ENCODE assay signal across 25 cellular contexts in genomic region chr12:123757555-123757954, GRCh38. TPM values are rescaled to one million over a fixed set of nuclear protein-coding genes. Genes with fewer than 3 reads are reported as not detected.
A peak's percentile ranks its signal among the peaks of the same experiment; 100 is the strongest.
DNase-seq lines count a peak whose midpoint lies in the region; ATAC-seq, FAIRE-seq and TF ChIP-seq lines count a peak whose summit lies in the region.
"Had no signal": no experiment of that assay in that cellular context is flagged by ENCODE, and none has a peak within 500 bp of the region (broad histone marks: within the 10 kb centered on the region; RNA-seq: fewer than 3 reads in every experiment).

No MANE protein-coding gene starts in this region.

- peaks cover 0 to 9% of the 10 kb centered on the region in 2 donors for H3K4me1 ChIP-seq in uterus

- no peak overlapping the region for H3K4me3 Mint-ChIP-seq in activated T-cell treated with anti-CD3 and anti-CD28 coated beads, Interleukin-2, amount 50 U/mL, for 72 hours
- H3K4me3 Mint-ChIP-seq: activated naive CD4-positive, alpha-beta T cell treated with anti-CD3 and anti-CD28 coated beads for 36 hours; CD8-positive, alpha-beta memory T cell; IgD-negative memory B cell; memory B cell; nephron; stimulated activated effector memory CD8-positive, alpha-beta T cell treated with anti-CD3 and anti-CD28 coated beads, Interleukin-12 subunit alpha, Interleukin-12 subunit beta, amount 100 ng/mL, for 72 hours had no signal

- H3K27ac Mint-ChIP-seq in activated T-cell treated with anti-CD3 and anti-CD28 coated beads, Interleukin-2, amount 50 U/mL, for 72 hours, result peak overlapping the region; percentile 41
- H3K27ac Mint-ChIP-seq: activated naive CD4-positive, alpha-beta T cell treated with anti-CD3 and anti-CD28 coated beads for 36 hours; IgD-negative memory B cell; memory B cell; nephron; stimulated activated effector memory CD8-positive, alpha-beta T cell treated with anti-CD3 and anti-CD28 coated beads, Interleukin-12 subunit alpha, Interleukin-12 subunit beta, amount 100 ng/mL, for 72 hours had no signal

- H3K27me3 ChIP-seq in bronchial epithelial cell (ENCODE audit: control insufficient read depth, insufficient read depth, low read length), result no peaks in the 10 kb centered on the region
- H3K27me3 ChIP-seq in uterus, result peaks cover 0 to 2% of the 10 kb centered on the region in 2 donors

- FAIRE-seq in bronchial epithelial cell (lab: Jason Lieb, UNC), result no peak
- FAIRE-seq: GM18507, keratinocyte had no signal

- H3K4me1 Mint-ChIP-seq in activated T-cell treated with anti-CD3 and anti-CD28 coated beads, Interleukin-2, amount 50 U/mL, for 72 hours (ENCODE audit: low read depth), result peaks cover 1% of the 10 kb centered on the region
- H3K4me1 Mint-ChIP-seq: memory B cell; nephron; stimulated activated effector memory CD8-positive, alpha-beta T cell treated with anti-CD3 and anti-CD28 coated beads, Interleukin-12 subunit alpha, Interleukin-12 subunit beta, amount 100 ng/mL, for 72 hours had no signal

- ATAC-seq in activated T-cell treated with anti-CD3 and anti-CD28 coated beads, Interleukin-2, amount 50 U/mL, for 72 hours (replicated peaks in 1 of 2), result no peak
- ATAC-seq: stimulated activated effector memory CD8-positive, alpha-beta T cell treated with anti-CD3 and anti-CD28 coated beads, Interleukin-12 subunit alpha, Interleukin-12 subunit beta, amount 100 ng/mL, for 72 hours had no signal

- no peak for TF ChIP-seq POLR2A in uterus (IDR thresholded peaks at IDR 0.05)

- no peaks in the 10 kb centered on the region for H3K9me3 Mint-ChIP-seq in activated T-cell treated with anti-CD3 and anti-CD28 coated beads, Interleukin-2, amount 50 U/mL, for 72 hours
- H3K9me3 Mint-ChIP-seq: activated naive CD4-positive, alpha-beta T cell treated with anti-CD3 and anti-CD28 coated beads for 36 hours; CD8-positive, alpha-beta memory T cell; IgD-negative memory B cell; memory B cell; nephron; stimulated activated effector memory CD8-positive, alpha-beta T cell treated with anti-CD3 and anti-CD28 coated beads, Interleukin-12 subunit alpha, Interleukin-12 subunit beta, amount 100 ng/mL, for 72 hours had no signal

- no peak for DNase-seq in activated T-cell treated with anti-CD3 and anti-CD28 coated beads, Interleukin-2, amount 50 U/mL, for 72 hours
- DNase-seq in activated T-cell treated with anti-CD3 and anti-CD28 coated beads, Interleukin-2, amount 50 U/mL, for 48 hours, result no peak
- DNase-seq in bronchial epithelial cell (ENCODE audit: low read depth) (peak; percentile 43), hepatic stellate cell (ENCODE audit: low spot score) (peak; percentile 44), uterus (peak; percentile 29 to 36), NCI-H1092 treated with DMSO at 0.1 percent for 48 hours (lab: John Stamatoyannopoulos, UW) (no peak), superior temporal gyrus (ENCODE audit: extremely low spot score) (no peak), SKM-1 (lab: John Stamatoyannopoulos, UW; ENCODE audit: unreplicated experiment) (no peak)
- DNase-seq: 8988T; activated CD4-positive, alpha-beta T cell treated with anti-CD3 and anti-CD28 coated beads, Interleukin-2, amount 50 U/mL, for 4 hours; activated naive CD4-positive, alpha-beta T cell treated with anti-CD3 and anti-CD28 coated beads for 36 hours; CD8-positive, alpha-beta memory T cell; DMS79; GOT3; NCI-H2029 treated with DMSO at 0.1 percent for 48 hours; NCI-H69; SIG-M5; transverse colon; WERI-Rb-1 had no signal

- no peaks in the 10 kb centered on the region for H3K9me3 ChIP-seq in uterus
- H3K9me3 ChIP-seq: transverse colon had no signal

- H3K4me3 ChIP-seq in bronchial epithelial cell (ENCODE audit: low read depth, low read length), result no peak overlapping the region
- no peak overlapping the region for H3K4me3 ChIP-seq in uterus
- H3K4me3 ChIP-seq: transverse colon had no signal

- H3K27me3 Mint-ChIP-seq in activated T-cell treated with anti-CD3 and anti-CD28 coated beads, Interleukin-2, amount 50 U/mL, for 72 hours (ENCODE audit: low read depth), result no peaks in the 10 kb centered on the region
- H3K27me3 Mint-ChIP-seq: IgD-negative memory B cell, memory B cell had no signal

- peaks cover 5 to 14% of the 10 kb centered on the region in 2 donors for H3K36me3 Mint-ChIP-seq in activated T-cell treated with anti-CD3 and anti-CD28 coated beads, Interleukin-2, amount 50 U/mL, for 72 hours (ENCODE audit: insufficient read depth in 2 of 2)

- no peak for TF ChIP-seq CTCF in bronchial epithelial cell (IDR thresholded peaks at IDR 0.05; ENCODE audit: insufficient read depth, low read length, severe bottlenecking)
- TF ChIP-seq CTCF in uterus (IDR thresholded peaks at IDR 0.05), result no peak

- H3K27ac ChIP-seq in uterus, result no peak overlapping the region
- H3K27ac ChIP-seq: transverse colon, WERI-Rb-1 had no signal

- intact Hi-C loops in uterus (cut with DNase I; ENCODE audit: low total_unique reads), result no loop called here

- H3K36me3 ChIP-seq in bronchial epithelial cell (ENCODE audit: control insufficient read depth, insufficient read depth, low read length) (peaks cover 2% of the 10 kb centered on the region), uterus (no peaks in the 10 kb centered on the region)

RNA-seq across cellular contexts. Expression of gene DNAH10, which starts 4.5 kb away (rescaled TPM):
- total RNA-seq in activated T-cell treated with anti-CD3 and anti-CD28 coated beads, Interleukin-2, amount 50 U/mL, for 72 hours, result under 1 TPM; 0.44 to 0.46 TPM
- total RNA-seq in bronchial epithelial cell (under 0.01 and 0.13 TPM in 2 replicates), uterus (1 to 10 TPM in 2 of 4 donors, under 1 TPM in 2; under 0.01 to 3.9 (median 1.1) TPM)

RNA-seq across cellular contexts. Expression of gene ATP6V0A2, which starts 45.4 kb away (rescaled TPM):
- 100 to 1,000 TPM; 125 to 140 TPM for total RNA-seq in activated T-cell treated with anti-CD3 and anti-CD28 coated beads, Interleukin-2, amount 50 U/mL, for 72 hours
- total RNA-seq in bronchial epithelial cell (18.2 TPM in 2 replicates), uterus (10 to 100 TPM; 10.6 to 38.6 (median 30.2) TPM)

Comparison
In these comparisons a context has a peak if more than half of its experiments do, and no peak if none do; other contexts are left out.
1. DNase-seq: peak in bronchial epithelial cell (single experiment), hepatic stellate cell (single experiment) and uterus (2 of 2); none in activated T-cell treated with anti-CD3 and anti-CD28 coated beads, Interleukin-2, amount 50 U/mL, for 72 hours (0 of 2), activated T-cell treated with anti-CD3 and anti-CD28 coated beads, Interleukin-2, amount 50 U/mL, for 48 hours (0 of 2), NCI-H1092 treated with DMSO at 0.1 percent for 48 hours (single experiment), superior temporal gyrus (single experiment) and SKM-1 (single experiment).